In genomic region chr5:116361979-116362577, GRCh38 we compare ENCODE assay signal across 14 cellular contexts.
A peak's percentile ranks its signal among the peaks of the same experiment; 100 is the strongest.
DNase-seq lines count a peak whose midpoint lies in the region; ATAC-seq and TF ChIP-seq lines count a peak whose summit lies in the region.
"Had no signal": no experiment of that assay in that cellular context is flagged by ENCODE, and none has a peak within 500 bp of the region (broad histone marks: within the 10 kb centered on the region; RNA-seq: fewer than 3 reads in every experiment).

No MANE protein-coding gene starts in this region.

- peak overlapping the region; percentile 68 for H3K27ac ChIP-seq in psoas muscle
- H3K27ac ChIP-seq in naive thymus-derived CD4-positive, alpha-beta T cell (ENCODE audit: low read depth, low read length) = no peak overlapping the region
- H3K27ac ChIP-seq: RWPE1 had no signal

- TF ChIP-seq CTCF in Calu3 (IDR thresholded peaks at IDR 0.05; ENCODE audit: unreplicated experiment) (no peak), astrocyte of the cerebellum (IDR thresholded peaks at IDR 0.05; ENCODE audit: low read depth, low read length, missing control alignments) (no peak), foreskin fibroblast (IDR thresholded peaks at IDR 0.05; ENCODE audit: low read depth, low read length) (no peak), psoas muscle (IDR thresholded peaks at IDR 0.05) (no peak)

- intact Hi-C loops in Calu3 (cut with micrococcal nuclease; ENCODE audit: unreplicated experiment) = loop anchor here (1.0 to 5.0 kb wide), 2 partner anchors 210 to 225 kb away; no protein-coding TSS in a partner anchor
- intact Hi-C loops in psoas muscle (cut with DNase I) = loop anchor here in 1 of 2 donors (5.0 to 10.0 kb wide), 2 partner anchors 45 to 133 kb away; no protein-coding TSS in a partner anchor
- intact Hi-C loops in naive thymus-derived CD4-positive, alpha-beta T cell (cut with micrococcal nuclease) = no loop called here

- no peaks in the 10 kb centered on the region for H3K9me3 ChIP-seq in psoas muscle
- no peaks in the 10 kb centered on the region for H3K9me3 ChIP-seq in naive thymus-derived CD4-positive, alpha-beta T cell (ENCODE audit: control insufficient read depth in 2 of 3, low read length in 3 of 3)
- H3K9me3 ChIP-seq: spleen had no signal

- CTCF ChIA-PET in Calu3 (lab: Charles Lee) = interaction anchor here (0.7 kb wide), 1 partner anchor 220 kb away, joined by 3 read pairs; no protein-coding TSS in a partner anchor
- CTCF ChIA-PET in naive thymus-derived CD4-positive, alpha-beta T cell (lab: Charles Lee) = no interaction called here

- H3K27me3 Mint-ChIP-seq in Calu3 (ENCODE audit: unreplicated experiment) = no peaks in the 10 kb centered on the region
- H3K27me3 Mint-ChIP-seq in naive thymus-derived CD4-positive, alpha-beta T cell = no peaks in the 10 kb centered on the region
- H3K27me3 Mint-ChIP-seq: activated naive CD8-positive, alpha-beta T cell treated with anti-CD3 and anti-CD28 coated beads, Interleukin-2, amount 10 ng/mL, durations not matched to agents 7 days and 5 days had no signal

- WGBS in psoas muscle, 3 donors = 93 to 98% (median 94%) methylated on average over 6 of the region's 6 CpGs

- no peaks in the 10 kb centered on the region for H3K27me3 ChIP-seq in psoas muscle (ENCODE audit: insufficient read depth in 3 of 3, low read length in 2 of 3)
- no peaks in the 10 kb centered on the region for H3K27me3 ChIP-seq in naive thymus-derived CD4-positive, alpha-beta T cell (ENCODE audit: control insufficient read depth in 2 of 2, insufficient read depth in 2 of 2, low read length in 2 of 2)
- H3K27me3 ChIP-seq: spleen had no signal

- peaks cover 7% of the 10 kb centered on the region for H3K36me3 Mint-ChIP-seq in Calu3 (ENCODE audit: insufficient read depth, unreplicated experiment)
- peaks cover 0 to 46% (median 21%) of the 10 kb centered on the region in 5 donors for H3K36me3 Mint-ChIP-seq in naive thymus-derived CD4-positive, alpha-beta T cell

- H3K4me3 Mint-ChIP-seq in Calu3 (ENCODE audit: low read depth, unreplicated experiment) = peak overlapping the region; percentile 94
- no peak overlapping the region for H3K4me3 Mint-ChIP-seq in naive thymus-derived CD4-positive, alpha-beta T cell
- H3K4me3 Mint-ChIP-seq: activated naive CD8-positive, alpha-beta T cell treated with anti-CD3 and anti-CD28 coated beads, Interleukin-2, amount 10 ng/mL, durations not matched to agents 7 days and 5 days; natural killer cell; T-helper 1 cell treated with Interleukin-12 subunit alpha and Interleukin-12 subunit beta and Interleukin-4 antibody, amounts not matched to agents 30 μg/mL and 1 μg/mL, for 36 hours had no signal

- H3K4me1 ChIP-seq in psoas muscle = peaks cover 22% of the 10 kb centered on the region
- no peaks in the 10 kb centered on the region for H3K4me1 ChIP-seq in naive thymus-derived CD4-positive, alpha-beta T cell (ENCODE audit: control insufficient read depth in 2 of 2, insufficient read depth in 2 of 2, low read length in 2 of 2)

- POLR2A ChIA-PET in naive thymus-derived CD4-positive, alpha-beta T cell (lab: Charles Lee) = no interaction called here

- H3K4me3 ChIP-seq in astrocyte of the cerebellum (ENCODE audit: low read depth, low read length) = peak overlapping the region; percentile 34
- peak overlapping the region; percentile 35 to 37 for H3K4me3 ChIP-seq in foreskin fibroblast (ENCODE audit: low read depth in 1 of 2, low read length in 2 of 2)
- peak overlapping the region; percentile 54 for H3K4me3 ChIP-seq in psoas muscle
- no peak overlapping the region for H3K4me3 ChIP-seq in naive thymus-derived CD4-positive, alpha-beta T cell (ENCODE audit: low read length)

- H3K36me3 ChIP-seq in psoas muscle (ENCODE audit: insufficient read depth in 1 of 2, low read depth in 1 of 2) = no peaks in the 10 kb centered on the region
- peaks cover 0 to 13% (median 0%) of the 10 kb centered on the region in 3 experiments for H3K36me3 ChIP-seq in naive thymus-derived CD4-positive, alpha-beta T cell (ENCODE audit: control insufficient read depth in 2 of 3, insufficient read depth in 3 of 3, low read length in 3 of 3)

- no peaks in the 10 kb centered on the region for H3K9me3 Mint-ChIP-seq in Calu3 (ENCODE audit: low read depth, unreplicated experiment)
- peaks cover 0 to 6% (median 0%) of the 10 kb centered on the region in 11 donors for H3K9me3 Mint-ChIP-seq in naive thymus-derived CD4-positive, alpha-beta T cell
- H3K9me3 Mint-ChIP-seq: activated naive CD8-positive, alpha-beta T cell treated with anti-CD3 and anti-CD28 coated beads, Interleukin-2, amount 10 ng/mL, durations not matched to agents 7 days and 5 days; T-helper 1 cell treated with Interleukin-12 subunit alpha and Interleukin-12 subunit beta and Interleukin-4 antibody, amounts not matched to agents 30 μg/mL and 1 μg/mL, for 36 hours had no signal

- H3K27ac Mint-ChIP-seq in Calu3 (ENCODE audit: unreplicated experiment) = peak overlapping the region; percentile 30
- peak overlapping the region in 1 of 9 donors; percentile 51 for H3K27ac Mint-ChIP-seq in naive thymus-derived CD4-positive, alpha-beta T cell
- H3K27ac Mint-ChIP-seq: activated naive CD8-positive, alpha-beta T cell treated with anti-CD3 and anti-CD28 coated beads, Interleukin-2, amount 10 ng/mL, durations not matched to agents 7 days and 5 days; natural killer cell; T-helper 1 cell treated with Interleukin-12 subunit alpha and Interleukin-12 subunit beta and Interleukin-4 antibody, amounts not matched to agents 30 μg/mL and 1 μg/mL, for 36 hours had no signal

- in situ Hi-C loops in astrocyte of the cerebellum (cut with HindIII; ENCODE audit: low sequenced_read_pairs) = no loop called here

- ATAC-seq in psoas muscle = no peak
- ATAC-seq in naive thymus-derived CD4-positive, alpha-beta T cell = no peak
- ATAC-seq: natural killer cell had no signal

- H3K4me1 Mint-ChIP-seq in Calu3 (ENCODE audit: low read depth, unreplicated experiment) = peaks cover 10% of the 10 kb centered on the region
- peaks cover 0 to 6% (median 0%) of the 10 kb centered on the region in 7 donors for H3K4me1 Mint-ChIP-seq in naive thymus-derived CD4-positive, alpha-beta T cell
- H3K4me1 Mint-ChIP-seq: activated naive CD8-positive, alpha-beta T cell treated with anti-CD3 and anti-CD28 coated beads, Interleukin-2, amount 10 ng/mL, durations not matched to agents 7 days and 5 days had no signal

- no TSS peak for BruUV-seq in Calu3 (replicated peaks; lab: Mats Ljungman, UMichigan)

- DNase-seq in Calu3 (no peak), astrocyte of the cerebellum (ENCODE audit: low read depth) (no peak), foreskin fibroblast (no peak), psoas muscle (no peak), NCI-H2081 (lab: John Stamatoyannopoulos, UW) (no peak), KG1 (lab: John Stamatoyannopoulos, UW) (no peak)
- no peak for DNase-seq in activated CD4-positive, alpha-beta T cell treated with anti-CD3 and anti-CD28 coated beads, Interleukin-2, amount 50 U/mL, for 4 hours
- no peak for DNase-seq in naive thymus-derived CD4-positive, alpha-beta T cell
- DNase-seq: activated naive CD8-positive, alpha-beta T cell treated with anti-CD3 and anti-CD28 coated beads, Interleukin-2, amount 10 ng/mL, durations not matched to agents 7 days and 5 days; natural killer cell; NCI-H187 treated with DMSO at 0.1 percent for 48 hours had no signal
